ENCODE assay signal across 8 cellular contexts in genomic region chr2:64989126-64989981, GRCh38. TPM values are rescaled to one million over a fixed set of nuclear protein-coding genes. Genes with fewer than 3 reads are reported as not detected.
DNase-seq lines count a peak whose midpoint lies in the region; ATAC-seq and FAIRE-seq lines count a peak whose summit lies in the region.

Gene SLC1A4 (plus strand): TSS chr2:64989399. CDS start chr2:64989644, 245 bp downstream.

- H3K27me3 Mint-ChIP-seq in activated T-cell treated with anti-CD3 and anti-CD28 coated beads, Interleukin-2, amount 50 U/mL, for 72 hours (ENCODE audit: low read depth): peaks cover 32% of the 10 kb centered on the region
- peaks cover 0 to 25% (median 4%) of the 10 kb centered on the region in 5 donors for H3K27me3 Mint-ChIP-seq in naive thymus-derived CD4-positive, alpha-beta T cell
- H3K27me3 Mint-ChIP-seq in stimulated activated naive B cell treated with anti-CD40 and anti-IgM and Interleukin-4, amounts not matched to agents 10 μg/mL and 1 μg/mL and 100 μg/mL, for 72 hours: no peaks in the 10 kb centered on the region

- peaks cover 4 to 14% of the 10 kb centered on the region in 2 donors for H3K36me3 Mint-ChIP-seq in activated T-cell treated with anti-CD3 and anti-CD28 coated beads, Interleukin-2, amount 50 U/mL, for 72 hours (ENCODE audit: insufficient read depth in 2 of 2)
- H3K36me3 Mint-ChIP-seq in naive thymus-derived CD4-positive, alpha-beta T cell: peaks cover 0 to 24% (median 2%) of the 10 kb centered on the region in 5 donors
- H3K36me3 Mint-ChIP-seq in stimulated activated naive B cell treated with anti-CD40 and anti-IgM and Interleukin-4, amounts not matched to agents 10 μg/mL and 1 μg/mL and 100 μg/mL, for 72 hours: peaks cover 43 to 54% of the 10 kb centered on the region in 2 donors

- CTCF ChIA-PET in naive thymus-derived CD4-positive, alpha-beta T cell (lab: Charles Lee): no interaction called here

- H3K27me3 ChIP-seq in naive thymus-derived CD4-positive, alpha-beta T cell (ENCODE audit: control insufficient read depth in 2 of 2, insufficient read depth in 2 of 2, low read length in 2 of 2): no peaks in the 10 kb centered on the region

- ATAC-seq in GM21717 (IDR thresholded peaks at IDR 0.05; ENCODE audit: unreplicated experiment): peak; percentile 70
- ATAC-seq in activated T-cell treated with anti-CD3 and anti-CD28 coated beads, Interleukin-2, amount 50 U/mL, for 72 hours (replicated peaks in 1 of 2): peak; percentile 84 to 85
- ATAC-seq in naive thymus-derived CD4-positive, alpha-beta T cell: peak; percentile 89
- peak; percentile 86 for ATAC-seq in stimulated activated naive B cell treated with anti-CD40 and anti-IgM and Interleukin-4, amounts not matched to agents 10 μg/mL and 1 μg/mL and 100 μg/mL, for 72 hours (replicated peaks)

- H3K4me1 ChIP-seq in naive thymus-derived CD4-positive, alpha-beta T cell (ENCODE audit: control insufficient read depth in 2 of 2, insufficient read depth in 2 of 2, low read length in 2 of 2): peaks cover 0 to 8% of the 10 kb centered on the region in 2 donors

- H3K27ac Mint-ChIP-seq in activated T-cell treated with anti-CD3 and anti-CD28 coated beads, Interleukin-2, amount 50 U/mL, for 72 hours: peak within 1 kb of the TSS; percentile 82
- peak within 1 kb of the TSS in 6 of 9 donors; percentile 40 to 80 (median 68) for H3K27ac Mint-ChIP-seq in naive thymus-derived CD4-positive, alpha-beta T cell
- H3K27ac Mint-ChIP-seq in stimulated activated naive B cell treated with anti-CD40 and anti-IgM and Interleukin-4, amounts not matched to agents 10 μg/mL and 1 μg/mL and 100 μg/mL, for 72 hours: peak within 1 kb of the TSS; percentile 96

- H3K36me3 ChIP-seq in naive thymus-derived CD4-positive, alpha-beta T cell (ENCODE audit: control insufficient read depth in 2 of 3, insufficient read depth in 3 of 3, low read length in 3 of 3): no peaks in the 10 kb centered on the region

- peaks cover 78% of the 10 kb centered on the region for H3K4me1 Mint-ChIP-seq in activated T-cell treated with anti-CD3 and anti-CD28 coated beads, Interleukin-2, amount 50 U/mL, for 72 hours (ENCODE audit: low read depth)
- peaks cover 16 to 64% (median 24%) of the 10 kb centered on the region in 7 donors for H3K4me1 Mint-ChIP-seq in naive thymus-derived CD4-positive, alpha-beta T cell
- H3K4me1 Mint-ChIP-seq in stimulated activated naive B cell treated with anti-CD40 and anti-IgM and Interleukin-4, amounts not matched to agents 10 μg/mL and 1 μg/mL and 100 μg/mL, for 72 hours: peaks cover 43 to 72% of the 10 kb centered on the region in 2 donors

- no peaks in the 10 kb centered on the region for H3K9me3 ChIP-seq in naive thymus-derived CD4-positive, alpha-beta T cell (ENCODE audit: control insufficient read depth in 2 of 3, low read length in 3 of 3)

- intact Hi-C loops in naive thymus-derived CD4-positive, alpha-beta T cell (cut with micrococcal nuclease): loop anchor here (1.0 to 10.0 kb wide), 14 partner anchors 43 to 952 kb away; partner anchors contain the start of genes AFTPH (in 2 of the 2), CEP68 (in 2 of the 2), SPRED2 (in 2 of the 2) and ACTR2 (in 1 of the 2)

- H3K27ac ChIP-seq in naive thymus-derived CD4-positive, alpha-beta T cell (ENCODE audit: low read depth, low read length): no peak within 1 kb of the TSS

- DNase-seq in DMS153 treated with DMSO at 0.1 percent for 48 hours (lab: John Stamatoyannopoulos, UW; ENCODE audit: unreplicated experiment): peak; percentile 71
- DNase-seq in KBM-7: peak; percentile 90
- peak; percentile 76 for DNase-seq in RCC 7860 (ENCODE audit: low spot score)
- DNase-seq in activated T-cell treated with anti-CD3 and anti-CD28 coated beads, Interleukin-2, amount 50 U/mL, for 72 hours: peak; percentile 91 to 93
- DNase-seq in fibroblast of gingiva (ENCODE audit: low read depth): peak; percentile 80
- DNase-seq in naive thymus-derived CD4-positive, alpha-beta T cell: peak; percentile 34 to 89 (median 52)
- peak; percentile 86 for DNase-seq in stimulated activated naive B cell treated with anti-CD40 and anti-IgM and Interleukin-4, amounts not matched to agents 10 μg/mL and 1 μg/mL and 100 μg/mL, for 72 hours

- H3K4me3 ChIP-seq in naive thymus-derived CD4-positive, alpha-beta T cell (ENCODE audit: low read length): peak within 1 kb of the TSS; percentile 76

- POLR2A ChIA-PET in naive thymus-derived CD4-positive, alpha-beta T cell (lab: Charles Lee): interaction anchor here (0.7 to 1.7 kb wide), 4 partner anchors 17 to 663 kb away, joined by 3 to 7 read pairs (median 4); partner anchors contain the start of genes CEP68 and RAB1A

- H3K4me3 Mint-ChIP-seq in activated T-cell treated with anti-CD3 and anti-CD28 coated beads, Interleukin-2, amount 50 U/mL, for 72 hours: peak within 1 kb of the TSS; percentile 94 to 95
- H3K4me3 Mint-ChIP-seq in naive thymus-derived CD4-positive, alpha-beta T cell: peak within 1 kb of the TSS; percentile 80 to 93 (median 89)
- H3K4me3 Mint-ChIP-seq in stimulated activated naive B cell treated with anti-CD40 and anti-IgM and Interleukin-4, amounts not matched to agents 10 μg/mL and 1 μg/mL and 100 μg/mL, for 72 hours: peak within 1 kb of the TSS; percentile 86 to 95

- in situ Hi-C loops in KBM-7 (cut with MboI; ENCODE audit: low pct_unique_long_range_greater_than_20kb, low sequenced_read_pairs): no loop called here

- no peaks in the 10 kb centered on the region for H3K9me3 Mint-ChIP-seq in activated T-cell treated with anti-CD3 and anti-CD28 coated beads, Interleukin-2, amount 50 U/mL, for 72 hours
- no peaks in the 10 kb centered on the region for H3K9me3 Mint-ChIP-seq in naive thymus-derived CD4-positive, alpha-beta T cell
- H3K9me3 Mint-ChIP-seq in stimulated activated naive B cell treated with anti-CD40 and anti-IgM and Interleukin-4, amounts not matched to agents 10 μg/mL and 1 μg/mL and 100 μg/mL, for 72 hours: no peaks in the 10 kb centered on the region

- no peak for FAIRE-seq in RCC 7860 (lab: Jason Lieb, UNC)

RNA-seq across cellular contexts. Expression of gene SLC1A4, which starts in this region (rescaled TPM):
- total RNA-seq in activated T-cell treated with anti-CD3 and anti-CD28 coated beads, Interleukin-2, amount 50 U/mL, for 72 hours: 10 to 100 TPM; 41.6 to 45.3 TPM
- 10 to 100 TPM in 1 of 5 experiments, 1 to 10 TPM in 4; 1.1 to 34.5 (median 2.2) TPM for total RNA-seq in naive thymus-derived CD4-positive, alpha-beta T cell
- polyA plus RNA-seq in naive thymus-derived CD4-positive, alpha-beta T cell: under 1 TPM in 1 of 2 donors, not detected in 1; 0.33 TPM
